ENCODE assay signal across 19 cellular contexts in genomic region chr6:155013457-155013876, GRCh38. TPM values are rescaled to one million over a fixed set of nuclear protein-coding genes. Genes with fewer than 3 reads are reported as not detected.
DNase-seq lines count a peak whose midpoint lies in the region; ATAC-seq, FAIRE-seq and TF ChIP-seq lines count a peak whose summit lies in the region.
"Had no signal": no experiment of that assay in that cellular context is flagged by ENCODE, and none has a peak within 500 bp of the region (broad histone marks: within the 10 kb centered on the region; RNA-seq: fewer than 3 reads in every experiment).

No MANE protein-coding gene starts in this region.

- intact Hi-C loops in MCF 10A (cut with micrococcal nuclease): no loop called here

- CTCF ChIA-PET in MCF 10A (lab: Yijun Ruan, JAX): no interaction called here

- no peak for ATAC-seq in HG03342 (IDR thresholded peaks at IDR 0.05; ENCODE audit: unreplicated experiment)
- ATAC-seq: sciatic nerve had no signal

- no peak overlapping the region for H3K4me3 ChIP-seq in foreskin fibroblast (ENCODE audit: low read depth in 1 of 2, low read length in 2 of 2)
- H3K4me3 ChIP-seq: tibial artery had no signal

- POLR2A ChIA-PET in MCF 10A (lab: Yijun Ruan, JAX): no interaction called here

- H3K27me3 Mint-ChIP-seq in MCF 10A (ENCODE audit: insufficient read depth, unreplicated experiment): no peaks in the 10 kb centered on the region

- no peak overlapping the region for H3K4me3 Mint-ChIP-seq in MCF 10A (ENCODE audit: unreplicated experiment)

- FAIRE-seq in D721Med (lab: Jason Lieb, UNC): peak; percentile 11
- FAIRE-seq: H54, islet of Langerhans had no signal

- no TSS peak for BruUV-seq in MCF 10A (replicated peaks; lab: Mats Ljungman, UMichigan)

- no peaks in the 10 kb centered on the region for H3K9me3 Mint-ChIP-seq in MCF 10A (ENCODE audit: unreplicated experiment)

- H3K36me3 Mint-ChIP-seq in MCF 10A (ENCODE audit: insufficient read depth, unreplicated experiment): no peaks in the 10 kb centered on the region

- no peak overlapping the region for H3K27ac Mint-ChIP-seq in MCF 10A (ENCODE audit: low read depth, unreplicated experiment)

- TF ChIP-seq CTCF in D721Med (IDR thresholded peaks at IDR 0.05; ENCODE audit: insufficient read depth, missing control alignments) (no peak), foreskin fibroblast (IDR thresholded peaks at IDR 0.05; ENCODE audit: low read depth, low read length) (no peak), MCF 10A (IDR thresholded peaks at IDR 0.05; ENCODE audit: unreplicated experiment) (no peak)

- DNase-seq in D721Med (ENCODE audit: insufficient read length, low spot score): no peak
- DNase-seq in NCI-H187 treated with DMSO at 0.1 percent for 48 hours (lab: John Stamatoyannopoulos, UW): peak; percentile 7
- DNase-seq in SHP77 (lab: John Stamatoyannopoulos, UW): peak; percentile 40 to 46
- DNase-seq in foreskin fibroblast: peak; percentile 33 to 64
- DNase-seq in activated naive CD4-positive, alpha-beta T cell (lab: John Stamatoyannopoulos, UW): no peak
- DNase-seq in MCF 10A (ENCODE audit: unreplicated experiment): no peak
- no peak for DNase-seq in activated CD4-positive, alpha-beta T cell treated with anti-CD3 and anti-CD28 coated beads for 48 hours
- DNase-seq: activated CD4-positive, alpha-beta T cell treated with anti-CD3 and anti-CD28 coated beads, Interleukin-2, amount 50 U/mL, for 48 hours; activated T-cell treated with anti-CD3 and anti-CD28 coated beads, Interleukin-2, amount 50 U/mL, for 48 hours; caudate nucleus; COR-L47; mesendoderm; SIG-M5; stimulated activated CD8-positive, alpha-beta memory T cell treated with anti-CD3 and anti-CD28 coated beads, Interleukin-4, amount 100 ng/mL, for 48 hours; tibial artery had no signal

- H3K4me1 Mint-ChIP-seq in MCF 10A (ENCODE audit: insufficient read depth, unreplicated experiment): peaks cover 6% of the 10 kb centered on the region

RNA-seq across cellular contexts. Expression of gene TIAM2, which starts 18.4 kb away (rescaled TPM):
- total RNA-seq in MCF 10A (2022): 3.1 and 4.8 TPM in 2 replicates

Comparison
In these comparisons a context has a peak if more than half of its experiments do, and no peak if none do; other contexts are left out.
1. DNase-seq: peak in NCI-H187 treated with DMSO at 0.1 percent for 48 hours (single experiment), SHP77 (2 of 2) and foreskin fibroblast (2 of 2); none in D721Med (single experiment), activated naive CD4-positive, alpha-beta T cell (0 of 4), MCF 10A (single experiment) and activated CD4-positive, alpha-beta T cell treated with anti-CD3 and anti-CD28 coated beads for 48 hours (single experiment).